In genomic region chr1:3607703-3608065, GRCh38 we compare ENCODE assay signal across 14 cellular contexts. TPM values are rescaled to one million over a fixed set of nuclear protein-coding genes. Genes with fewer than 3 reads are reported as not detected.
A peak's percentile ranks its signal among the peaks of the same experiment; 100 is the strongest.
DNase-seq lines count a peak whose midpoint lies in the region; ATAC-seq and TF ChIP-seq lines count a peak whose summit lies in the region.
"Had no signal": no experiment of that assay in that cellular context is flagged by ENCODE, and none has a peak within 500 bp of the region (broad histone marks: within the 10 kb centered on the region; RNA-seq: fewer than 3 reads in every experiment).

No MANE protein-coding gene starts in this region.

- POLR2A ChIA-PET in OCI-LY7 (lab: Charles Lee): no interaction called here

- BruUV-seq in OCI-LY7 (replicated peaks; lab: Mats Ljungman, UMichigan): no TSS peak

- CTCF ChIA-PET in OCI-LY7 (lab: Charles Lee; ENCODE audit: unreplicated experiment): no interaction called here
- CTCF ChIA-PET in activated naive CD4-positive, alpha-beta T cell treated with anti-CD3 and anti-CD28 coated beads, Interleukin-2, amount 10 ng/mL, durations not matched to agents 7 days and 5 days (lab: Charles Lee): interaction anchor here (0.9 kb wide), 1 partner anchor 14 kb away, joined by 3 read pairs; no protein-coding TSS in a partner anchor

- TF ChIP-seq CTCF in glutamatergic neuron (IDR thresholded peaks at IDR 0.05; ENCODE audit: partially characterized antibody, unreplicated experiment) (no peak), OCI-LY7 (conservative IDR thresholded peaks at IDR 0.05; ENCODE audit: low read length) (no peak)

- H3K27me3 Mint-ChIP-seq in glutamatergic neuron (ENCODE audit: unreplicated experiment): peaks cover 8% of the 10 kb centered on the region
- peaks cover 46% of the 10 kb centered on the region for H3K27me3 Mint-ChIP-seq in activated naive CD4-positive, alpha-beta T cell treated with anti-CD3 and anti-CD28 coated beads, Interleukin-2, amount 10 ng/mL, durations not matched to agents 7 days and 5 days

- no peaks in the 10 kb centered on the region for H3K79me2 ChIP-seq in OCI-LY7 (ENCODE audit: insufficient read depth, low read depth, low read length)

- no peaks in the 10 kb centered on the region for H3K36me3 Mint-ChIP-seq in glutamatergic neuron (ENCODE audit: unreplicated experiment)
- no peaks in the 10 kb centered on the region for H3K36me3 Mint-ChIP-seq in activated naive CD4-positive, alpha-beta T cell treated with anti-CD3 and anti-CD28 coated beads, Interleukin-2, amount 10 ng/mL, durations not matched to agents 7 days and 5 days
- H3K36me3 Mint-ChIP-seq: CD4-positive, CD25-positive, alpha-beta regulatory T cell had no signal

- H3K36me3 ChIP-seq in OCI-LY7 (ENCODE audit: insufficient read depth, low read length): no peaks in the 10 kb centered on the region

- peak; percentile 41 for DNase-seq in NCI-H82 (lab: John Stamatoyannopoulos, UW)
- DNase-seq in NCI-H82 treated with DMSO at 0.1 percent for 48 hours (lab: John Stamatoyannopoulos, UW; ENCODE audit: unreplicated experiment): no peak
- DNase-seq in NCI-H2171 (lab: John Stamatoyannopoulos, UW): peak; percentile 79
- peak; percentile 65 for DNase-seq in glutamatergic neuron
- DNase-seq in OCI-LY7 (ENCODE audit: low spot score): no peak
- no peak for DNase-seq in activated naive CD4-positive, alpha-beta T cell treated with anti-CD3 and anti-CD28 coated beads, Interleukin-2, amount 10 ng/mL, durations not matched to agents 7 days and 5 days
- DNase-seq in head of caudate nucleus: no peak
- DNase-seq: CD4-positive, CD25-positive, alpha-beta regulatory T cell; DND-41; GF-D8 had no signal

- peaks cover 4% of the 10 kb centered on the region for H3K9me3 Mint-ChIP-seq in glutamatergic neuron (ENCODE audit: unreplicated experiment)
- no peaks in the 10 kb centered on the region for H3K9me3 Mint-ChIP-seq in activated naive CD4-positive, alpha-beta T cell treated with anti-CD3 and anti-CD28 coated beads, Interleukin-2, amount 10 ng/mL, durations not matched to agents 7 days and 5 days
- H3K9me3 Mint-ChIP-seq: CD4-positive, CD25-positive, alpha-beta regulatory T cell had no signal

- no peak overlapping the region for H3K27ac ChIP-seq in OCI-LY7 (ENCODE audit: low read depth, low read length, poor library complexity, severe bottlenecking)
- H3K27ac ChIP-seq: 22Rv1 had no signal

- peaks cover 21% of the 10 kb centered on the region for H3K4me1 Mint-ChIP-seq in glutamatergic neuron (ENCODE audit: low read depth, unreplicated experiment)
- H3K4me1 Mint-ChIP-seq in activated naive CD4-positive, alpha-beta T cell treated with anti-CD3 and anti-CD28 coated beads, Interleukin-2, amount 10 ng/mL, durations not matched to agents 7 days and 5 days: peaks cover 7% of the 10 kb centered on the region

- ATAC-seq in SK-N-SH treated with all-trans-retinoic acid at 6 μM for 48 hours: no peak
- ATAC-seq: HCT116, K562 had no signal

- H3K4me2 ChIP-seq in OCI-LY7 (ENCODE audit: low read length): no peak overlapping the region

- no peak overlapping the region for H3K27ac Mint-ChIP-seq in glutamatergic neuron (ENCODE audit: unreplicated experiment)
- H3K27ac Mint-ChIP-seq in activated naive CD4-positive, alpha-beta T cell treated with anti-CD3 and anti-CD28 coated beads, Interleukin-2, amount 10 ng/mL, durations not matched to agents 7 days and 5 days: no peak overlapping the region
- H3K27ac Mint-ChIP-seq: CD4-positive, CD25-positive, alpha-beta regulatory T cell had no signal

- no peaks in the 10 kb centered on the region for H3K4me1 ChIP-seq in OCI-LY7 (ENCODE audit: insufficient read depth, low read length, poor library complexity, severe bottlenecking)

- no peak overlapping the region for H2AFZ ChIP-seq in OCI-LY7 (ENCODE audit: low read length)

- H3K4me3 ChIP-seq in OCI-LY7 (ENCODE audit: low read depth, low read length, poor library complexity, severe bottlenecking): no peak overlapping the region
- H3K4me3 ChIP-seq: K562 had no signal

- no peaks in the 10 kb centered on the region for H4K20me1 ChIP-seq in OCI-LY7 (ENCODE audit: insufficient read depth, low read length)

- H3K4me3 Mint-ChIP-seq in glutamatergic neuron (ENCODE audit: unreplicated experiment): no peak overlapping the region
- no peak overlapping the region for H3K4me3 Mint-ChIP-seq in activated naive CD4-positive, alpha-beta T cell treated with anti-CD3 and anti-CD28 coated beads, Interleukin-2, amount 10 ng/mL, durations not matched to agents 7 days and 5 days
- H3K4me3 Mint-ChIP-seq: CD4-positive, CD25-positive, alpha-beta regulatory T cell had no signal

- no peaks in the 10 kb centered on the region for H3K9me3 ChIP-seq in OCI-LY7 (ENCODE audit: low read length)

- intact Hi-C loops in OCI-LY7 (cut with micrococcal nuclease; ENCODE audit: unreplicated experiment) (no loop called here), head of caudate nucleus (cut with DNase I) (no loop called here)

- no peaks in the 10 kb centered on the region for H3K9me2 ChIP-seq in OCI-LY7 (ENCODE audit: insufficient read depth, low read length)

TF ChIP-seq in SK-N-SH treated with all-trans-retinoic acid at 6 μM for 48 hours, 23 proteins besides CTCF, POLR2A, EP300 and RAD21:
- no peak for TF ChIP-seq ZNF565 (CRISPR knock-in tag; conservative IDR thresholded peaks at IDR 0.05; ENCODE audit: low read depth)

RNA-seq across cellular contexts. Expression of gene MEGF6, which starts 3.6 kb away (rescaled TPM):
- 64.7 TPM for total RNA-seq in glutamatergic neuron (ENCODE audit: unreplicated experiment)
- 0.10 and 0.32 TPM in 2 replicates for total RNA-seq in OCI-LY7 (2014; rRNA removed; shearing (Covaris generic))
- total RNA-seq in OCI-LY7 (2022): 0.15 and 0.17 TPM in 2 replicates

RNA-seq across cellular contexts. Expression of gene TPRG1L, which starts 17.1 kb away (rescaled TPM):
- total RNA-seq in glutamatergic neuron (ENCODE audit: unreplicated experiment): 43.1 TPM
- 3.1 and 3.6 TPM in 2 replicates for total RNA-seq in OCI-LY7 (2014; rRNA removed; shearing (Covaris generic))
- 6.8 and 7.4 TPM in 2 replicates for total RNA-seq in OCI-LY7 (2022)

RNA-seq across cellular contexts. Expression of gene WRAP73, which starts 42.2 kb away (rescaled TPM):
- total RNA-seq in glutamatergic neuron (ENCODE audit: unreplicated experiment) (47.7 TPM), OCI-LY7 (2022) (32.9 and 34.7 TPM in 2 replicates)
- total RNA-seq in OCI-LY7 (2014; rRNA removed; shearing (Covaris generic)): 28.1 and 40.0 TPM in 2 replicates

RNA-seq across cellular contexts. Expression of gene TP73, which starts 44.6 kb away (rescaled TPM):
- total RNA-seq in glutamatergic neuron (ENCODE audit: unreplicated experiment) (13.0 TPM), OCI-LY7 (2022) (0.37 and 0.48 TPM in 2 replicates)
- total RNA-seq in OCI-LY7 (2014; rRNA removed; shearing (Covaris generic)): 0.05 TPM in 1 of 2 replicates, not detected in the other
- total RNA-seq: CD4-positive, CD25-positive, alpha-beta regulatory T cell had no signal

Comparison
In these comparisons a context has a peak if more than half of its experiments do, and no peak if none do; other contexts are left out.
1. DNase-seq: peak in NCI-H82 (single experiment), NCI-H2171 (single experiment) and glutamatergic neuron (single experiment); none in NCI-H82 treated with DMSO at 0.1 percent for 48 hours (single experiment), OCI-LY7 (single experiment), activated naive CD4-positive, alpha-beta T cell treated with anti-CD3 and anti-CD28 coated beads, Interleukin-2, amount 10 ng/mL, durations not matched to agents 7 days and 5 days (single experiment) and head of caudate nucleus (0 of 42).
2. RNA of gene MEGF6, which starts 3.6 kb away (total RNA-seq): 64.7 TPM in glutamatergic neuron (single experiment); 0.10 to 0.32 TPM in OCI-LY7; every median in the first group is over 10 times any median in the second.